ENCODE assay signal across 12 cellular contexts in the genomic region with DNA sequence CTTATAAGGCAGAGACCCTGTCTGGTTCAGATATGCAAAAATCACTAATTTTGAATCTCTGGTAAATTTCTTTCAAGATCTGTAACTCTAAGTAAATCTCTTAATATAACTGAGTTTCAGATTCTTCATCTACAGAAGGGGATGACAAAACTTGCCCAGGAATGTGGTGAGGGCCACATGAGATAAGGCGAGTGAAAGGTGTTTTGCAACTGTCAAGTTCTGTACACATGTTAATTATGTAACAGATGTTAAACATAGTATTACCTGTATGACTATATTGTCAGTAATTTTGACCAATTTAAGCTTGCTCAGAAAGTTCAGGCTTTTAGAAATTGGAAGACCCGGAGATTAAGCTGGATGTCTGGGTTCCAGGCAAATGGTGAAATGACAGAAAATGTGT. TPM values are rescaled to one million over a fixed set of nuclear protein-coding genes. Genes with fewer than 3 reads are reported as not detected.
DNase-seq lines count a peak whose midpoint lies in the region; ATAC-seq, FAIRE-seq and TF ChIP-seq lines count a peak whose summit lies in the region.
"Had no signal": no experiment of that assay in that cellular context is flagged by ENCODE, and none has a peak within 500 bp of the region (broad histone marks: within the 10 kb centered on the region; RNA-seq: fewer than 3 reads in every experiment).

No MANE protein-coding gene starts in this region.

- no peaks in the 10 kb centered on the region for H3K9me3 Mint-ChIP-seq in WTC11
- peaks cover 2% of the 10 kb centered on the region for H3K9me3 Mint-ChIP-seq in natural killer cell treated with Interleukin-12 subunit alpha and Interleukin-12 subunit beta and Interleukin-15 and Interleukin-18, amount 100 ng/mL, for 72 hours
- H3K9me3 Mint-ChIP-seq: stimulated activated naive B cell treated with anti-CD40 and anti-IgM and Interleukin-4, amounts not matched to agents 10 μg/mL and 1 μg/mL and 100 μg/mL, for 72 hours had no signal

- intact Hi-C loops in pancreas (cut with DNase I), result no loop called here

- 41 to 45% methylated on average over 2 of the region's 2 CpGs for WGBS in pancreas, 2 donors

- no peak for TF ChIP-seq CTCF in AG10803 (conservative IDR thresholded peaks at IDR 0.05; ENCODE audit: low read length)
- TF ChIP-seq CTCF in WTC11 (IDR thresholded peaks at IDR 0.05), result no peak
- TF ChIP-seq CTCF in foreskin fibroblast (IDR thresholded peaks at IDR 0.05; ENCODE audit: low read depth, low read length), result no peak
- no peak for TF ChIP-seq CTCF in pancreas (IDR thresholded peaks at IDR 0.05)

- H3K4me3 ChIP-seq in AG10803 (ENCODE audit: low read length) (peak overlapping the region; percentile 65), foreskin fibroblast (ENCODE audit: low read depth in 1 of 2, low read length in 2 of 2) (peak overlapping the region; percentile 69 to 78), pancreas (peak overlapping the region in 3 of 4 donors; percentile 57 to 81 (median 65))
- H3K4me3 ChIP-seq: BLaER1 treated with 17β-estradiol and CSF1 and Interleukin-3, amounts not matched to agents 10 nM and 100 nM had no signal

- H3K4me3 Mint-ChIP-seq in WTC11, result peak overlapping the region; percentile 64
- H3K4me3 Mint-ChIP-seq in natural killer cell treated with Interleukin-12 subunit alpha and Interleukin-12 subunit beta and Interleukin-15 and Interleukin-18, amount 100 ng/mL, for 72 hours, result no peak overlapping the region

- no peaks in the 10 kb centered on the region for H3K36me3 ChIP-seq in pancreas
- H3K36me3 ChIP-seq: BLaER1 treated with 17β-estradiol and CSF1 and Interleukin-3, amounts not matched to agents 10 nM and 100 nM had no signal

- H3K27me3 ChIP-seq in pancreas, result no peaks in the 10 kb centered on the region
- H3K27me3 ChIP-seq: BLaER1 treated with 17β-estradiol and CSF1 and Interleukin-3, amounts not matched to agents 10 nM and 100 nM had no signal

- H3K9me3 ChIP-seq in pancreas, result no peaks in the 10 kb centered on the region

- no peak for ATAC-seq in WTC11
- ATAC-seq in pancreas, result no peak
- no peak for ATAC-seq in natural killer cell treated with Interleukin-12 subunit alpha and Interleukin-12 subunit beta and Interleukin-15 and Interleukin-18, amount 100 ng/mL, for 72 hours
- no peak for ATAC-seq in GM18861 (IDR thresholded peaks at IDR 0.05; ENCODE audit: unreplicated experiment)

- peaks cover 13% of the 10 kb centered on the region for H3K4me1 Mint-ChIP-seq in WTC11
- H3K4me1 Mint-ChIP-seq in natural killer cell treated with Interleukin-12 subunit alpha and Interleukin-12 subunit beta and Interleukin-15 and Interleukin-18, amount 100 ng/mL, for 72 hours (ENCODE audit: low read depth in 2 of 2), result no peaks in the 10 kb centered on the region

- CTCF ChIA-PET in WTC11 (lab: Charles Lee), result interaction anchor here (1.0 to 1.6 kb wide), 3 partner anchors 23 to 107 kb away, joined by 3 to 6 read pairs (median 3); no protein-coding TSS in a partner anchor

- H3K27ac Mint-ChIP-seq in WTC11, result no peak overlapping the region
- no peak overlapping the region for H3K27ac Mint-ChIP-seq in natural killer cell treated with Interleukin-12 subunit alpha and Interleukin-12 subunit beta and Interleukin-15 and Interleukin-18, amount 100 ng/mL, for 72 hours
- H3K27ac Mint-ChIP-seq: stimulated activated naive B cell treated with anti-CD40 and anti-IgM and Interleukin-4, amounts not matched to agents 10 μg/mL and 1 μg/mL and 100 μg/mL, for 72 hours had no signal

- FAIRE-seq in pancreas (lab: Jason Lieb, UNC), result no peak

- H3K4me1 ChIP-seq in pancreas, result peaks cover 0 to 4% (median 0%) of the 10 kb centered on the region in 3 donors

- DNase-seq in AG10803 (ENCODE audit: low read depth), result no peak
- no peak for DNase-seq in WTC11 (ENCODE audit: low spot score)
- DNase-seq in foreskin fibroblast, result no peak
- no peak for DNase-seq in pancreas
- no peak for DNase-seq in natural killer cell treated with Interleukin-12 subunit alpha and Interleukin-12 subunit beta and Interleukin-15 and Interleukin-18, amount 100 ng/mL, for 72 hours (ENCODE audit: low spot score)
- DNase-seq in HUDEP-2 (lab: John Stamatoyannopoulos, UW; ENCODE audit: unreplicated experiment in 76 of 76), result no peak
- DNase-seq in stimulated activated naive CD4-positive, alpha-beta T cell (lab: John Stamatoyannopoulos, UW), result no peak
- DNase-seq: activated CD4-positive, CD25-positive, alpha-beta regulatory T cell treated with anti-CD3 and anti-CD28 coated beads, Interleukin-2, amount 50 U/mL, for 72 hours; OCI-M1; stimulated activated naive B cell treated with anti-CD40 and anti-IgM and Interleukin-4, amounts not matched to agents 10 μg/mL and 1 μg/mL and 100 μg/mL, for 72 hours had no signal

- POLR2A ChIA-PET in WTC11 (lab: Charles Lee), result no interaction called here

- peaks cover 36% of the 10 kb centered on the region for H3K27me3 Mint-ChIP-seq in WTC11 (ENCODE audit: low read depth)
- peaks cover 6 to 11% of the 10 kb centered on the region in 2 donors for H3K27me3 Mint-ChIP-seq in natural killer cell treated with Interleukin-12 subunit alpha and Interleukin-12 subunit beta and Interleukin-15 and Interleukin-18, amount 100 ng/mL, for 72 hours

- no peaks in the 10 kb centered on the region for H3K36me3 Mint-ChIP-seq in WTC11
- peaks cover 5% of the 10 kb centered on the region for H3K36me3 Mint-ChIP-seq in natural killer cell treated with Interleukin-12 subunit alpha and Interleukin-12 subunit beta and Interleukin-15 and Interleukin-18, amount 100 ng/mL, for 72 hours
- H3K36me3 Mint-ChIP-seq: stimulated activated naive B cell treated with anti-CD40 and anti-IgM and Interleukin-4, amounts not matched to agents 10 μg/mL and 1 μg/mL and 100 μg/mL, for 72 hours had no signal

- H3K27ac ChIP-seq in pancreas, result peak overlapping the region in 1 of 4 donors; percentile 40
- H3K27ac ChIP-seq: BLaER1 treated with 17β-estradiol and CSF1 and Interleukin-3, amounts not matched to agents 10 nM and 100 nM had no signal

TF ChIP-seq in WTC11, 78 proteins besides CTCF, POLR2A, EP300 and RAD21 (continues in another document):
- no peak for TF ChIP-seq FOXJ3 (CRISPR knock-in tag; IDR thresholded peaks at IDR 0.05; ENCODE audit: borderline replicate concordance)
- TF ChIP-seq STAT6 (CRISPR knock-in tag; conservative IDR thresholded peaks at IDR 0.05; ENCODE audit: low read depth), result no peak
- TF ChIP-seq, protein P1, sequence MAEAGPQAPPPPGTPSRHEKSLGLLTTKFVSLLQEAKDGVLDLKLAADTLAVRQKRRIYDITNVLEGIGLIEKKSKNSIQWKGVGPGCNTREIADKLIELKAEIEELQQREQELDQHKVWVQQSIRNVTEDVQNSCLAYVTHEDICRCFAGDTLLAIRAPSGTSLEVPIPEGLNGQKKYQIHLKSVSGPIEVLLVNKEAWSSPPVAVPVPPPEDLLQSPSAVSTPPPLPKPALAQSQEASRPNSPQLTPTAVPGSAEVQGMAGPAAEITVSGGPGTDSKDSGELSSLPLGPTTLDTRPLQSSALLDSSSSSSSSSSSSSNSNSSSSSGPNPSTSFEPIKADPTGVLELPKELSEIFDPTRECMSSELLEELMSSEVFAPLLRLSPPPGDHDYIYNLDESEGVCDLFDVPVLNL (CRISPR knock-in tag; IDR thresholded peaks at IDR 0.05; ENCODE audit: borderline replicate concordance, low read depth), result no peak
- TF ChIP-seq FOXP1 (CRISPR knock-in tag; IDR thresholded peaks at IDR 0.05; ENCODE audit: borderline replicate concordance), result no peak
- TF ChIP-seq, protein P2, sequence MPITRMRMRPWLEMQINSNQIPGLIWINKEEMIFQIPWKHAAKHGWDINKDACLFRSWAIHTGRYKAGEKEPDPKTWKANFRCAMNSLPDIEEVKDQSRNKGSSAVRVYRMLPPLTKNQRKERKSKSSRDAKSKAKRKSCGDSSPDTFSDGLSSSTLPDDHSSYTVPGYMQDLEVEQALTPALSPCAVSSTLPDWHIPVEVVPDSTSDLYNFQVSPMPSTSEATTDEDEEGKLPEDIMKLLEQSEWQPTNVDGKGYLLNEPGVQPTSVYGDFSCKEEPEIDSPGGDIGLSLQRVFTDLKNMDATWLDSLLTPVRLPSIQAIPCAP (CRISPR knock-in tag; IDR thresholded peaks at IDR 0.05), result no peak
- TF ChIP-seq GABPB1 (CRISPR knock-in tag; IDR thresholded peaks at IDR 0.05), result no peak

RNA-seq across cellular contexts. Expression of gene GLRB, which starts 0.5 kb away (rescaled TPM):
- total RNA-seq in WTC11 (2021), result 0.31 to 1.3 TPM (median 0.71 TPM) in 3 replicates
- total RNA-seq in pancreas, result 10 to 100 TPM in 1 of 6 donors, 1 to 10 TPM in 5; 4.2 to 11.3 (median 7.7) TPM
- polyA plus RNA-seq in pancreas, result 1 to 10 TPM; 4.1 to 7.1 TPM
- total RNA-seq in natural killer cell treated with Interleukin-12 subunit alpha and Interleukin-12 subunit beta and Interleukin-15 and Interleukin-18, amount 100 ng/mL, for 72 hours, result not detected
